Comparison of ENCODE assay signal across 16 cellular contexts in the genomic region with DNA sequence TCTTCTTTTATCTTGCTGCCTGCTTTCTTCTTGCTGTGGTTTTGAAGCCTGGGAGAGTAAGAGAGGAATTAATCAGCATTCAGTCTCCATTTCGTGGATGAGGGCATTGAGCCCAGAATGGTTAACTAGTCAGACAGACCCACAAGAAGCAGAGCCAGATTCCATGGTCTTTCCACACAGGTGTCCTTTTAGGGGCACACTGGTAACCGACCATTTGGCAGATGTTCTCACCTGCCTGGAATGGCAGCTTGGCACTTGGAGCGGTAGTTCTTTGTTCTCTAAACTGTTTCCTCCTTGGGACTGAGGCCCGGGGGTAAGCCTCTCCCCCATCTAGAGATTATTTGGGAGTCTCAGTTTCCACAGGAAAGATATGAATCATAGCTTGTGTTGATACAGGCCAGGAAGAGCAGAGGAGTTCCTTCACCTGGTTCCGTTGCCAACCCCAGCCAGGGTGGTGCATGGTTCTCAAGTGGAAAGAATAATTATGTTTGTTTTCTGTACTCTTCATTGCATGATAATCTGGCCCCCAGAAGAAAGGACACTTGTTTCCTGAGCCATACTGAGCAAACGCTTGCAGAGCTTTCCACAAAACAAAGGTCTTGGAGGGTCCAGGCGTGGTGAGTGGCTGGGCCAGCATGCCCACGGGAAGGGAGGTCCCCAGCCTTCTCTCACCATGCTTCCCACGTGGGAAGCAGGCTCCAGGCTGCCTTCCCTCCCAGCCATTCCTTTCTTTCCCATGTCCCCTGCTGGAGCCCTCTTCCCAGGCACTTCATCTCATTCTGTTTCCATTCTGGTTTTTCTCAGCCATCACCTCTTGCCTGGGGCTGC. TPM values are rescaled to one million over a fixed set of nuclear protein-coding genes. Genes with fewer than 3 reads are reported as not detected.
DNase-seq lines count a peak whose midpoint lies in the region; ATAC-seq and TF ChIP-seq lines count a peak whose summit lies in the region.
"Had no signal": no experiment of that assay in that cellular context is flagged by ENCODE, and none has a peak within 500 bp of the region (broad histone marks: within the 10 kb centered on the region; RNA-seq: fewer than 3 reads in every experiment).

No MANE protein-coding gene starts in this region.

- H3K36me3 ChIP-seq in heart left ventricle (no peaks in the 10 kb centered on the region), body of pancreas (replicated peaks in 1 of 2; ENCODE audit: insufficient read depth in 1 of 2, low read depth in 2 of 2) (no peaks in the 10 kb centered on the region), suprapubic skin (no peaks in the 10 kb centered on the region)
- H3K36me3 ChIP-seq: HAP-1, lower lobe of right lung, WERI-Rb-1 had no signal

- H3K4me1 ChIP-seq in heart left ventricle (no peaks in the 10 kb centered on the region), body of pancreas (peaks cover 9% of the 10 kb centered on the region), suprapubic skin (peaks cover 14% of the 10 kb centered on the region)
- H3K4me1 ChIP-seq: HAP-1, lower lobe of right lung, testis had no signal

- intact Hi-C loops in heart left ventricle (cut with DNase I): no loop called here
- intact Hi-C loops in cardiac septum (cut with DNase I): no loop called here
- intact Hi-C loops in body of pancreas (cut with DNase I): no loop called here
- intact Hi-C loops in left ventricle myocardium superior (cut with micrococcal nuclease): no loop called here
- intact Hi-C loops in CD4-positive, alpha-beta T cell (cut with DNase I, micrococcal nuclease): no loop called here

- no peak for TF ChIP-seq POLR2A in heart left ventricle (IDR thresholded peaks at IDR 0.05)
- TF ChIP-seq POLR2A in body of pancreas (IDR thresholded peaks at IDR 0.05): no peak
- no peak for TF ChIP-seq POLR2A in suprapubic skin (IDR thresholded peaks at IDR 0.05)

- no peaks in the 10 kb centered on the region for H3K4me1 Mint-ChIP-seq in CD4-positive, alpha-beta T cell (ENCODE audit: low read depth)
- H3K4me1 Mint-ChIP-seq: central memory CD8-positive, alpha-beta T cell had no signal

- peak in 3 of 4 donors; percentile 56 to 70 (median 57) for ATAC-seq in heart left ventricle
- peak; percentile 71 for ATAC-seq in body of pancreas
- ATAC-seq in left ventricle myocardium superior: peak; percentile 37
- ATAC-seq in CD4-positive, alpha-beta T cell (ENCODE audit: poor library complexity): no peak
- ATAC-seq: lower lobe of right lung had no signal

- 46 to 62% (median 56%) methylated on average over 9 of the region's 9 CpGs for WGBS in heart left ventricle, 4 donors
- WGBS in body of pancreas, 2 donors: 50 to 54% methylated on average over 8 to 9 of the region's 9 CpGs
- WGBS in suprapubic skin: 39% methylated on average over 9 of the region's 9 CpGs

- H3K9me3 ChIP-seq in heart left ventricle (no peaks in the 10 kb centered on the region), body of pancreas (no peaks in the 10 kb centered on the region), suprapubic skin (no peaks in the 10 kb centered on the region)
- no peaks in the 10 kb centered on the region for H3K9me3 ChIP-seq in CD4-positive, alpha-beta T cell (ENCODE audit: control insufficient read depth, low read length)
- H3K9me3 ChIP-seq: HAP-1, lower lobe of right lung, testis had no signal

- TF ChIP-seq CTCF in heart left ventricle (IDR thresholded peaks at IDR 0.05): no peak
- TF ChIP-seq CTCF in body of pancreas (IDR thresholded peaks at IDR 0.05): no peak
- TF ChIP-seq CTCF in suprapubic skin (IDR thresholded peaks at IDR 0.05): no peak
- TF ChIP-seq CTCF in CD4-positive, alpha-beta T cell (IDR thresholded peaks at IDR 0.05): no peak
- TF ChIP-seq CTCF in GM10266 (IDR thresholded peaks at IDR 0.05; ENCODE audit: control insufficient read depth, insufficient read depth, low read depth, missing control alignments): no peak

- H3K4me3 ChIP-seq in heart left ventricle (no peak overlapping the region), body of pancreas (no peak overlapping the region), suprapubic skin (no peak overlapping the region)
- H3K4me3 ChIP-seq: HAP-1, lower lobe of right lung, testis had no signal

- CTCF ChIA-PET in CD4-positive, alpha-beta T cell (lab: Charles Lee): no interaction called here

- peaks cover 39% of the 10 kb centered on the region for H3K27me3 Mint-ChIP-seq in CD4-positive, alpha-beta T cell

- POLR2A ChIA-PET in CD4-positive, alpha-beta T cell (lab: Charles Lee): no interaction called here

- no peaks in the 10 kb centered on the region for H3K9me3 Mint-ChIP-seq in CD4-positive, alpha-beta T cell
- H3K9me3 Mint-ChIP-seq: central memory CD8-positive, alpha-beta T cell had no signal

- no peak overlapping the region for H3K4me3 Mint-ChIP-seq in CD4-positive, alpha-beta T cell
- H3K4me3 Mint-ChIP-seq: central memory CD8-positive, alpha-beta T cell had no signal

- H3K36me3 Mint-ChIP-seq in CD4-positive, alpha-beta T cell (ENCODE audit: low read depth): no peaks in the 10 kb centered on the region

- TF ChIP-seq EP300 in suprapubic skin (IDR thresholded peaks at IDR 0.05): no peak

- no peak for DNase-seq in heart left ventricle
- no peak for DNase-seq in cardiac septum (ENCODE audit: low spot score)
- DNase-seq in body of pancreas: peak in 3 of 4 donors; percentile 17 to 42 (median 32)
- DNase-seq in left ventricle myocardium superior: no peak
- peak in 1 of 2 donors; percentile 72 for DNase-seq in suprapubic skin (ENCODE audit: low spot score in 2 of 2)
- DNase-seq in CD4-positive, alpha-beta T cell: no peak
- no peak for DNase-seq in RKO (ENCODE audit: low spot score)
- DNase-seq in GM10266 (ENCODE audit: extremely low spot score): no peak
- DNase-seq: KG1, lower lobe of right lung, NCI-H1694, testis, WERI-Rb-1 had no signal

- no peak overlapping the region for H3K27ac ChIP-seq in heart left ventricle
- peak overlapping the region in 2 of 4 donors; percentile 20 to 34 for H3K27ac ChIP-seq in body of pancreas
- H3K27ac ChIP-seq in suprapubic skin: peak overlapping the region; percentile 31
- no peak overlapping the region for H3K27ac ChIP-seq in CD4-positive, alpha-beta T cell (ENCODE audit: low read depth, low read length)
- H3K27ac ChIP-seq: lower lobe of right lung, testis, WERI-Rb-1 had no signal

- H3K27me3 ChIP-seq in heart left ventricle (peaks cover 0 to 27% (median 0%) of the 10 kb centered on the region in 9 donors), body of pancreas (no peaks in the 10 kb centered on the region), suprapubic skin (peaks cover 25% of the 10 kb centered on the region)
- peaks cover 9% of the 10 kb centered on the region for H3K27me3 ChIP-seq in CD4-positive, alpha-beta T cell (ENCODE audit: control insufficient read depth, insufficient read depth, low read length)
- H3K27me3 ChIP-seq: testis had no signal

- no peak overlapping the region for H3K27ac Mint-ChIP-seq in CD4-positive, alpha-beta T cell

RNA-seq across cellular contexts. Expression of gene KRT75, which starts 2.0 kb away (rescaled TPM):
- total RNA-seq in heart left ventricle (not detected), cardiac septum (not detected), body of pancreas (not detected), left ventricle myocardium superior (not detected), suprapubic skin (10 to 100 TPM in 3 of 4 donors, 1 to 10 TPM in 1; 3.3 to 67.9 (median 21.2) TPM)
- polyA plus RNA-seq in heart left ventricle: not detected
- total RNA-seq in CD4-positive, alpha-beta T cell: not detected
- total RNA-seq: epithelial cell of proximal tubule, lower lobe of right lung had no signal

RNA-seq across cellular contexts. Expression of gene KRT6B, which starts 15.7 kb away (rescaled TPM):
- total RNA-seq in heart left ventricle (not detected), cardiac septum (not detected), body of pancreas (not detected), left ventricle myocardium superior (not detected), suprapubic skin (100 to 1,000 TPM in 3 of 4 donors, 10 to 100 TPM in 1; 44.8 to 765 (median 249) TPM)
- polyA plus RNA-seq in heart left ventricle: not detected
- total RNA-seq in CD4-positive, alpha-beta T cell: not detected
- total RNA-seq: epithelial cell of proximal tubule, lower lobe of right lung had no signal

RNA-seq across cellular contexts. Expression of gene KRT82, which starts 30.1 kb away (rescaled TPM):
- total RNA-seq in heart left ventricle (not detected), cardiac septum (not detected), body of pancreas (not detected), left ventricle myocardium superior (not detected), suprapubic skin (10 to 100 TPM in 1 of 4 donors, 1 to 10 TPM in 3; 1.3 to 40.7 (median 7.6) TPM)
- polyA plus RNA-seq in heart left ventricle: not detected
- total RNA-seq in CD4-positive, alpha-beta T cell: not detected
- total RNA-seq: epithelial cell of proximal tubule, lower lobe of right lung, testis had no signal

RNA-seq across cellular contexts. Expression of gene KRT6C, which starts 37.4 kb away (rescaled TPM):
- total RNA-seq in heart left ventricle (not detected), cardiac septum (not detected), body of pancreas (not detected), left ventricle myocardium superior (not detected), suprapubic skin (10 to 100 TPM in 2 of 4 donors, 1 to 10 TPM in 1, not detected in 1; 7.8 to 23.7 (median 14.8) TPM)
- not detected for polyA plus RNA-seq in heart left ventricle
- total RNA-seq in CD4-positive, alpha-beta T cell: not detected
- total RNA-seq: epithelial cell of proximal tubule, lower lobe of right lung had no signal

RNA-seq across cellular contexts. Expression of gene KRT84, which starts 50.8 kb away (rescaled TPM):
- total RNA-seq in heart left ventricle (not detected), cardiac septum (not detected), body of pancreas (not detected), left ventricle myocardium superior (not detected), suprapubic skin (1 to 10 TPM in 1 of 4 donors, under 1 TPM in 2, not detected in 1; 0.49 to 2.1 (median 0.65) TPM)
- not detected for polyA plus RNA-seq in heart left ventricle
- total RNA-seq in CD4-positive, alpha-beta T cell: not detected
- total RNA-seq: epithelial cell of proximal tubule, lower lobe of right lung had no signal

Comparison
In these comparisons a context has a peak if more than half of its experiments do, and no peak if none do; other contexts are left out.
1. DNase-seq: peak in body of pancreas (3 of 4); none in heart left ventricle (0 of 5), cardiac septum (single experiment), left ventricle myocardium superior (single experiment), CD4-positive, alpha-beta T cell (0 of 10), RKO (single experiment) and GM10266 (single experiment).
2. RNA of gene KRT6B, which starts 15.7 kb away (total RNA-seq): 44.8 to 765 TPM in suprapubic skin; not detected in heart left ventricle, not detected in cardiac septum (single experiment), not detected in body of pancreas, not detected in left ventricle myocardium superior (single experiment) and not detected in CD4-positive, alpha-beta T cell; every median in the first group is over 10 times any median in the second.